In the genomic region with DNA sequence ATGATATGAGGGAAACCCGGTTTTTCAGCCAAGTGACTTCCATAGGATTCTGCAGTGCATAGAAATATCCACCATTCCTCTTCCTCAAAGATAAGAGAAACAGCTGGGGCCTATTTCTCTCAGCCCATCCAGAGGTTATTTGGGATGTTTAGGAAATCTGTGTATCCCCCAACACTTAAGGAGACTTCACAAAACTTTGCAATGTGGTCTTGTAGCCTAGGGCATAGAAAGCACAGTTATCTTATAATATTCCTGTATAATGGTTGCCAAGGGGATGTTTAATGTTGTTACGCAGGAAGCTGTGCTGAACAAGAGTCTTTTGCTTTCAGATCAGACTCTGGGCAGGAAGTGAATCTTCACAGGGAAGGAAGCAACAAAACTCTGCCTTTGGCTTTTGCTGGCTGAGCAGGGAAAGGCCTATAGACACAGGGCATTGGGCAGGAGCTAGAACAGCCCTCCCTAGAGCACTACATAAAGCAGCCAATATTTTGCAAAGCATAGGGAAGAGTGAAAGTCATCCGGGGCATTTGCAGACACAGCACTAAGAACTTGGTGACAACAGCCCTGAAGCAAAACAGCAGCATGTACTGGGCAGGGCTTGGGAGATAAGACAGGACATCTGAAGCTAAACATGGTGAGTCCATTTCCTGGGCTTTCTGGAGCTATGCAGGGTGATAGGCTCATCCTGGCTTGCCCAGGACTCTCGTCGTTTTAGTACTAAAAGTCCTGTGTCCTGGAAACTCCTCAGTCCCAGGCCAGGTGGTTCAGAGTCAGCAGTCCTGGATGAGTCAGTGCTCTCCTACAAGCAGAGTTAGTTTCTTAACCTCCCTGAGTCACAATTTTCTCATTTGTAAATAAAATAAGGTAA, we compare ENCODE assay signal across 9 cellular contexts. TPM values are rescaled to one million over a fixed set of nuclear protein-coding genes. Genes with fewer than 3 reads are reported as not detected.
DNase-seq lines count a peak whose midpoint lies in the region; ATAC-seq and TF ChIP-seq lines count a peak whose summit lies in the region.
"Had no signal": no experiment of that assay in that cellular context is flagged by ENCODE, and none has a peak within 500 bp of the region (broad histone marks: within the 10 kb centered on the region; RNA-seq: fewer than 3 reads in every experiment).

No MANE protein-coding gene starts in this region.

- H3K9me3 ChIP-seq in MG63 (peaks cover 5% of the 10 kb centered on the region; the same call in 1 of the 2 replicates), heart left ventricle (peaks cover 0 to 31% (median 3%) of the 10 kb centered on the region in 12 donors), smooth muscle cell (replicated peaks; ENCODE audit: low read depth) (no peaks in the 10 kb centered on the region)

- 18 to 26% (median 22%) methylated on average over 5 of the region's 5 CpGs for WGBS in heart left ventricle, 4 donors
- WGBS in smooth muscle cell (ENCODE audit: low lambda C conversion rate) = 12% methylated on average over 5 of the region's 5 CpGs

- H3F3A ChIP-seq in smooth muscle cell (ENCODE audit: low read depth) = peaks cover 4% of the 10 kb centered on the region

- intact Hi-C loops in Calu3 (cut with micrococcal nuclease; ENCODE audit: unreplicated experiment) (loop anchor here (2.0 to 5.0 kb wide), 5 partner anchors 102 to 459 kb away; partner anchors contain the start of genes CKLF and TK2), heart left ventricle (cut with DNase I) (loop anchor here (5.0 to 10.0 kb wide), 10 partner anchors 51 to 459 kb away; partner anchors contain the start of genes CMTM3 (in 5 of the 10), CKLF (in 1 of the 10), DYNC1LI2 (in 1 of the 10) and TK2 (in 1 of the 10))
- intact Hi-C loops in activated T-helper 1 cell treated with anti-CD3 and anti-CD28 coated beads, Interleukin-12 subunit alpha, Interleukin-12 subunit beta, Interleukin-2, Interleukin-4 antibody, amounts not matched to agents 30 ng/mL and 10 ng/mL and 1 ng/mL, durations not matched to agents 14 hours and 24 hours and 36 hours (cut with micrococcal nuclease) = loop anchor here (2.0 to 5.0 kb wide), 3 partner anchors 18 to 459 kb away; partner anchors contain the start of genes BEAN1 and DYNC1LI2

- no peaks in the 10 kb centered on the region for H3K79me2 ChIP-seq in smooth muscle cell (ENCODE audit: low read depth)

- H3K4me1 ChIP-seq in heart left ventricle = peaks cover 4 to 33% (median 24%) of the 10 kb centered on the region in 12 donors
- H3K4me1 ChIP-seq in smooth muscle cell (ENCODE audit: low read depth) = peaks cover 14% of the 10 kb centered on the region

- H3K4me3 ChIP-seq in MG63 = no peak overlapping the region
- peak overlapping the region in 8 of 12 donors; percentile 2 to 32 (median 14) for H3K4me3 ChIP-seq in heart left ventricle
- H3K4me3 ChIP-seq in smooth muscle cell = peak overlapping the region; percentile 9

- peak overlapping the region; percentile 90 for H3K27ac Mint-ChIP-seq in Calu3 (ENCODE audit: unreplicated experiment)
- H3K27ac Mint-ChIP-seq in activated T-helper 1 cell treated with anti-CD3 and anti-CD28 coated beads, Interleukin-12 subunit alpha, Interleukin-12 subunit beta, Interleukin-2, Interleukin-4 antibody, amounts not matched to agents 30 ng/mL and 10 ng/mL and 1 ng/mL, durations not matched to agents 14 hours and 24 hours and 36 hours = peak overlapping the region; percentile 89
- H3K27ac Mint-ChIP-seq: IgD-negative memory B cell had no signal

- H3K9ac ChIP-seq in smooth muscle cell (ENCODE audit: low read depth) = peak overlapping the region; percentile 77

- peak overlapping the region; percentile 79 for H3K4me2 ChIP-seq in smooth muscle cell

- peak overlapping the region; percentile 56 for H2AFZ ChIP-seq in smooth muscle cell (ENCODE audit: low read depth)

- H4K20me1 ChIP-seq in smooth muscle cell (ENCODE audit: low read depth) = no peaks in the 10 kb centered on the region

- peak overlapping the region; percentile 61 for H3K4me3 Mint-ChIP-seq in Calu3 (ENCODE audit: low read depth, unreplicated experiment)
- peak overlapping the region; percentile 84 for H3K4me3 Mint-ChIP-seq in activated T-helper 1 cell treated with anti-CD3 and anti-CD28 coated beads, Interleukin-12 subunit alpha, Interleukin-12 subunit beta, Interleukin-2, Interleukin-4 antibody, amounts not matched to agents 30 ng/mL and 10 ng/mL and 1 ng/mL, durations not matched to agents 14 hours and 24 hours and 36 hours

- ATAC-seq in heart left ventricle = peak; percentile 78 to 90 (median 85)
- no peak for ATAC-seq in HG03565 (IDR thresholded peaks at IDR 0.05; ENCODE audit: unreplicated experiment)
- no peak for ATAC-seq in HG03025 (IDR thresholded peaks at IDR 0.05; ENCODE audit: low FRiP score, unreplicated experiment)

- H3K27me3 Mint-ChIP-seq in Calu3 (ENCODE audit: unreplicated experiment) = peaks cover 30% of the 10 kb centered on the region
- peaks cover 23% of the 10 kb centered on the region for H3K27me3 Mint-ChIP-seq in activated T-helper 1 cell treated with anti-CD3 and anti-CD28 coated beads, Interleukin-12 subunit alpha, Interleukin-12 subunit beta, Interleukin-2, Interleukin-4 antibody, amounts not matched to agents 30 ng/mL and 10 ng/mL and 1 ng/mL, durations not matched to agents 14 hours and 24 hours and 36 hours (ENCODE audit: insufficient read depth)

- H3K36me3 Mint-ChIP-seq in Calu3 (ENCODE audit: insufficient read depth, unreplicated experiment) = peaks cover 25% of the 10 kb centered on the region
- H3K36me3 Mint-ChIP-seq in activated T-helper 1 cell treated with anti-CD3 and anti-CD28 coated beads, Interleukin-12 subunit alpha, Interleukin-12 subunit beta, Interleukin-2, Interleukin-4 antibody, amounts not matched to agents 30 ng/mL and 10 ng/mL and 1 ng/mL, durations not matched to agents 14 hours and 24 hours and 36 hours (ENCODE audit: low read depth) = peaks cover 8% of the 10 kb centered on the region
- H3K36me3 Mint-ChIP-seq: IgD-negative memory B cell had no signal

- TSS peak; percentile 79 for BruUV-seq in Calu3 (replicated peaks; lab: Mats Ljungman, UMichigan)

- H3K36me3 ChIP-seq in MG63 (no peaks in the 10 kb centered on the region), heart left ventricle (peaks cover 0 to 13% (median 5%) of the 10 kb centered on the region in 9 donors), smooth muscle cell (ENCODE audit: low read depth) (no peaks in the 10 kb centered on the region)

- peaks cover 35% of the 10 kb centered on the region for H3K4me1 Mint-ChIP-seq in Calu3 (ENCODE audit: low read depth, unreplicated experiment)
- H3K4me1 Mint-ChIP-seq in activated T-helper 1 cell treated with anti-CD3 and anti-CD28 coated beads, Interleukin-12 subunit alpha, Interleukin-12 subunit beta, Interleukin-2, Interleukin-4 antibody, amounts not matched to agents 30 ng/mL and 10 ng/mL and 1 ng/mL, durations not matched to agents 14 hours and 24 hours and 36 hours (ENCODE audit: low read depth) = peaks cover 26% of the 10 kb centered on the region

- TF ChIP-seq POLR2A in heart left ventricle (IDR thresholded peaks at IDR 0.05) = peak in 1 of 2 donors; percentile 18

- DNase-seq in Calu3 (peak; percentile 57), MG63 (peak; percentile 44), heart left ventricle (peak in 4 of 5 donors; percentile 36 to 70 (median 54)), smooth muscle cell (lab: John Stamatoyannopoulos, UW; ENCODE audit: unreplicated experiment) (no peak), GM19240 (ENCODE audit: insufficient read length, low spot score) (no peak)
- no peak for DNase-seq in activated T-helper 1 cell treated with anti-CD3 and anti-CD28 coated beads, Interleukin-12 subunit alpha, Interleukin-12 subunit beta, Interleukin-2, Interleukin-4 antibody, amounts not matched to agents 30 ng/mL and 10 ng/mL and 1 ng/mL, durations not matched to agents 14 hours and 24 hours and 36 hours (ENCODE audit: low spot score)

- H3K27me3 ChIP-seq in MG63 = no peaks in the 10 kb centered on the region
- no peaks in the 10 kb centered on the region for H3K27me3 ChIP-seq in heart left ventricle
- H3K27me3 ChIP-seq in smooth muscle cell (ENCODE audit: low read depth) = no peaks in the 10 kb centered on the region

- H3K9me3 Mint-ChIP-seq in Calu3 (ENCODE audit: low read depth, unreplicated experiment) = peaks cover 9% of the 10 kb centered on the region
- peaks cover 19% of the 10 kb centered on the region for H3K9me3 Mint-ChIP-seq in activated T-helper 1 cell treated with anti-CD3 and anti-CD28 coated beads, Interleukin-12 subunit alpha, Interleukin-12 subunit beta, Interleukin-2, Interleukin-4 antibody, amounts not matched to agents 30 ng/mL and 10 ng/mL and 1 ng/mL, durations not matched to agents 14 hours and 24 hours and 36 hours

- CTCF ChIA-PET in Calu3 (lab: Charles Lee) = interaction anchor here (0.6 to 1.8 kb wide), 6 partner anchors 75 to 239 kb away, joined by 3 to 9 read pairs (median 4); no protein-coding TSS in a partner anchor

- H3K27ac ChIP-seq in heart left ventricle (peak overlapping the region; percentile 39 to 82 (median 69)), smooth muscle cell (ENCODE audit: low read depth) (peak overlapping the region; percentile 94)

- no peak for TF ChIP-seq CTCF in Calu3 (IDR thresholded peaks at IDR 0.05; ENCODE audit: unreplicated experiment)
- TF ChIP-seq CTCF in heart left ventricle (IDR thresholded peaks at IDR 0.05) = no peak
- no peak for TF ChIP-seq CTCF in smooth muscle cell (IDR thresholded peaks at IDR 0.05; ENCODE audit: borderline replicate concordance, insufficient read depth, poor library complexity, severe bottlenecking)

RNA-seq across cellular contexts. Expression of gene BEAN1, which starts 18.7 kb away (rescaled TPM):
- 1.7 and 3.1 TPM in 2 replicates for total RNA-seq in Calu3 (2022)
- total RNA-seq in MG63 (2014; rRNA removed; shearing (Covaris generic); ENCODE audit: low replicate concordance) = 0.56 TPM in 1 of 2 replicates, not detected in the other
- total RNA-seq in activated T-helper 1 cell treated with anti-CD3 and anti-CD28 coated beads, Interleukin-12 subunit alpha, Interleukin-12 subunit beta, Interleukin-2, Interleukin-4 antibody, amounts not matched to agents 30 ng/mL and 10 ng/mL and 1 ng/mL, durations not matched to agents 14 hours and 24 hours and 36 hours = not detected in 2 replicates
- 1 to 10 TPM in 5 of 9 donors, under 1 TPM in 4; 0.58 to 7.9 (median 1.5) TPM for total RNA-seq in heart left ventricle
- polyA plus RNA-seq in heart left ventricle = 1 to 10 TPM in 1 of 2 donors, under 1 TPM in 1; 0.30 to 8.8 TPM
- 0.81 and 0.94 TPM in 2 replicates for total RNA-seq in smooth muscle cell
- polyA plus RNA-seq in smooth muscle cell = 2.2 and 4.9 TPM in 2 replicates
- polyA plus RNA-seq: IgD-negative memory B cell had no signal

RNA-seq across cellular contexts. Expression of gene CDH5, which starts 41.9 kb away (rescaled TPM):
- total RNA-seq in Calu3 (2022) = not detected in 2 replicates
- 0.20 and 1.8 TPM in 2 replicates for total RNA-seq in MG63 (2014; rRNA removed; shearing (Covaris generic); ENCODE audit: low replicate concordance)
- not detected in 2 replicates for total RNA-seq in activated T-helper 1 cell treated with anti-CD3 and anti-CD28 coated beads, Interleukin-12 subunit alpha, Interleukin-12 subunit beta, Interleukin-2, Interleukin-4 antibody, amounts not matched to agents 30 ng/mL and 10 ng/mL and 1 ng/mL, durations not matched to agents 14 hours and 24 hours and 36 hours
- total RNA-seq in heart left ventricle = 100 to 1,000 TPM in 2 of 9 donors, 10 to 100 TPM in 7; 39.6 to 135 (median 63.3) TPM
- polyA plus RNA-seq in heart left ventricle = 10 to 100 TPM; 24.9 to 62.3 TPM
- total RNA-seq in smooth muscle cell = not detected in 2 replicates
- polyA plus RNA-seq in smooth muscle cell = not detected in 2 replicates
- polyA plus RNA-seq: IgD-negative memory B cell had no signal

Comparison
In these comparisons a context has a peak if more than half of its experiments do, and no peak if none do; other contexts are left out.
1. DNase-seq: peak in Calu3 (single experiment), MG63 (single experiment) and heart left ventricle (4 of 5); none in activated T-helper 1 cell treated with anti-CD3 and anti-CD28 coated beads, Interleukin-12 subunit alpha, Interleukin-12 subunit beta, Interleukin-2, Interleukin-4 antibody, amounts not matched to agents 30 ng/mL and 10 ng/mL and 1 ng/mL, durations not matched to agents 14 hours and 24 hours and 36 hours (single experiment), smooth muscle cell (single experiment) and GM19240 (single experiment).
2. ATAC-seq: peak in heart left ventricle (4 of 4); none in HG03565 (single experiment) and HG03025 (single experiment).
3. RNA of gene CDH5, which starts 41.9 kb away (total RNA-seq): 39.6 to 135 TPM in heart left ventricle; 0.20 to 1.8 TPM in MG63, not detected in Calu3, not detected in activated T-helper 1 cell treated with anti-CD3 and anti-CD28 coated beads, Interleukin-12 subunit alpha, Interleukin-12 subunit beta, Interleukin-2, Interleukin-4 antibody, amounts not matched to agents 30 ng/mL and 10 ng/mL and 1 ng/mL, durations not matched to agents 14 hours and 24 hours and 36 hours and not detected in smooth muscle cell; every median in the first group is over 10 times any median in the second.